ENCODE assay signal across 27 cellular contexts in genomic region chr20:6651561-6651960, GRCh38.
DNase-seq lines count a peak whose midpoint lies in the region; ATAC-seq and TF ChIP-seq lines count a peak whose summit lies in the region.
"Had no signal": no experiment of that assay in that cellular context is flagged by ENCODE, and none has a peak within 500 bp of the region (broad histone marks: within the 10 kb centered on the region; RNA-seq: fewer than 3 reads in every experiment).

No MANE protein-coding gene starts in this region.

- CTCF ChIA-PET in PC-9 (lab: Charles Lee): no interaction called here

- peaks cover 13% of the 10 kb centered on the region; the same call in 1 of the 2 replicates for H3F3A ChIP-seq in PC-9 (ENCODE audit: insufficient read depth, low read depth)

- H3K4me1 ChIP-seq in PC-9 (replicated peaks; ENCODE audit: insufficient read depth): peaks cover 17% of the 10 kb centered on the region
- no peaks in the 10 kb centered on the region for H3K4me1 ChIP-seq in spleen
- H3K4me1 ChIP-seq in testis: no peaks in the 10 kb centered on the region
- H3K4me1 ChIP-seq: heart right ventricle, right atrium auricular region, tibial nerve had no signal

- no peaks in the 10 kb centered on the region for H4K20me1 ChIP-seq in PC-9 (ENCODE audit: insufficient read depth)

- H3K27me3 ChIP-seq in PC-9 (ENCODE audit: insufficient read depth, low read depth): no peaks in the 10 kb centered on the region
- no peaks in the 10 kb centered on the region for H3K27me3 ChIP-seq in spleen (replicated peaks in 1 of 7)
- H3K27me3 ChIP-seq in testis: no peaks in the 10 kb centered on the region
- H3K27me3 ChIP-seq: ascending aorta, heart right ventricle, ovary, right atrium auricular region, tibial nerve had no signal

- H3K79me2 ChIP-seq in PC-9 (ENCODE audit: low read depth): no peaks in the 10 kb centered on the region

- intact Hi-C loops in PC-9 (cut with micrococcal nuclease; ENCODE audit: unreplicated experiment): no loop called here
- intact Hi-C loops in spleen (cut with DNase I; ENCODE audit: low total_unique reads): no loop called here
- intact Hi-C loops in testis (cut with DNase I; ENCODE audit: low total_unique reads): no loop called here

- DNase-seq in PC-9 (no peak), spleen (no peak), T-helper 1 cell (no peak), testis (no peak)
- DNase-seq: activated CD4-positive, alpha-beta T cell treated with anti-CD3 and anti-CD28 coated beads, Interleukin-2, amount 10 ng/mL, durations not matched to agents 24 days and 14 days; activated CD8-positive, alpha-beta memory T cell treated with anti-CD3 and anti-CD28 coated beads, Interleukin-2, amount 10 ng/mL, durations not matched to agents 7 days and 5 days; Caco-2; DND-41; H7; heart right ventricle; natural killer cell; NCI-H2171; NCI-H524 treated with DMSO at 0.1 percent for 48 hours; stimulated activated CD4-positive, alpha-beta T cell treated with anti-CD3 and anti-CD28 coated beads, Interleukin-4, amount 100 ng/mL, for 24 hours; stimulated activated naive CD8-positive, alpha-beta T cell treated with anti-CD3 and anti-CD28 coated beads, Interleukin-15, amount 100 ng/mL, for 72 hours; T-helper 2 cell had no signal

- TF ChIP-seq CTCF in PC-9 (conservative IDR thresholded peaks at IDR 0.05) (no peak), spleen (IDR thresholded peaks at IDR 0.05 in 8 of 11, conservative IDR thresholded peaks at IDR 0.05 in 3 of 11) (no peak), testis (IDR thresholded peaks at IDR 0.05) (no peak)

- WGBS in spleen, 5 donors: 82 to 94% (median 92%) methylated on average over 3 of the region's 3 CpGs
- 92 to 96% methylated on average over 3 of the region's 3 CpGs for WGBS in testis, 2 donors

- no peak overlapping the region for H2AFZ ChIP-seq in PC-9

- no peak for TF ChIP-seq POLR2A in spleen (IDR thresholded peaks at IDR 0.05)
- no peak for TF ChIP-seq POLR2A in testis (IDR thresholded peaks at IDR 0.05)

- H3K36me3 ChIP-seq in PC-9 (ENCODE audit: low read depth) (no peaks in the 10 kb centered on the region), spleen (no peaks in the 10 kb centered on the region), testis (ENCODE audit: low read depth, missing control alignments) (no peaks in the 10 kb centered on the region)
- H3K36me3 ChIP-seq: ascending aorta, heart right ventricle, ovary, right atrium auricular region, tibial nerve had no signal

- no peak overlapping the region for H3K4me3 ChIP-seq in PC-9
- no peak overlapping the region for H3K4me3 ChIP-seq in spleen
- H3K4me3 ChIP-seq in testis: no peak overlapping the region
- H3K4me3 ChIP-seq: ascending aorta, heart right ventricle, ovary, right atrium auricular region, SK-N-MC, tibial nerve had no signal

- peak; percentile 65 for ATAC-seq in GM18511 (IDR thresholded peaks at IDR 0.05; ENCODE audit: unreplicated experiment)
- ATAC-seq in GM21381 (IDR thresholded peaks at IDR 0.05; ENCODE audit: unreplicated experiment): peak; percentile 70
- ATAC-seq in HG03064 (IDR thresholded peaks at IDR 0.05; ENCODE audit: low read depth, unreplicated experiment): peak; percentile 54
- no peak for ATAC-seq in GM21526 (IDR thresholded peaks at IDR 0.05; ENCODE audit: low FRiP score, unreplicated experiment)
- ATAC-seq: activated CD8-positive, alpha-beta memory T cell treated with anti-CD3 and anti-CD28 coated beads, Interleukin-2, amount 10 ng/mL, durations not matched to agents 7 days and 5 days; heart right ventricle; left lobe of liver; natural killer cell; stimulated activated naive CD8-positive, alpha-beta T cell treated with anti-CD3 and anti-CD28 coated beads, Interleukin-15, amount 100 ng/mL, for 72 hours had no signal

- no peaks in the 10 kb centered on the region for H3K9me2 ChIP-seq in PC-9 (ENCODE audit: insufficient read depth)

- POLR2A ChIA-PET in PC-9 (lab: Charles Lee; ENCODE audit: unreplicated experiment): no interaction called here

- H3K9me3 ChIP-seq in PC-9 (ENCODE audit: insufficient read depth, low read depth) (no peaks in the 10 kb centered on the region), spleen (peaks cover 0 to 5% (median 0%) of the 10 kb centered on the region in 8 donors), testis (no peaks in the 10 kb centered on the region)
- H3K9me3 ChIP-seq: ascending aorta, Caco-2, ovary, right atrium auricular region, tibial nerve had no signal

- no TSS peak for BruUV-seq in PC-9 (replicated peaks; lab: Mats Ljungman, UMichigan)

- H3K27ac ChIP-seq in PC-9: peak overlapping the region; percentile 65
- no peak overlapping the region for H3K27ac ChIP-seq in spleen
- H3K27ac ChIP-seq in testis: no peak overlapping the region
- H3K27ac ChIP-seq: ascending aorta, heart right ventricle, KMS-11, ovary, right atrium auricular region, SK-N-MC, tibial nerve had no signal

- peak overlapping the region; percentile 41 for H3K4me2 ChIP-seq in PC-9
- H3K4me2 ChIP-seq: KMS-11 had no signal
